Comparison of ENCODE assay signal across 18 cellular contexts in the genomic region with DNA sequence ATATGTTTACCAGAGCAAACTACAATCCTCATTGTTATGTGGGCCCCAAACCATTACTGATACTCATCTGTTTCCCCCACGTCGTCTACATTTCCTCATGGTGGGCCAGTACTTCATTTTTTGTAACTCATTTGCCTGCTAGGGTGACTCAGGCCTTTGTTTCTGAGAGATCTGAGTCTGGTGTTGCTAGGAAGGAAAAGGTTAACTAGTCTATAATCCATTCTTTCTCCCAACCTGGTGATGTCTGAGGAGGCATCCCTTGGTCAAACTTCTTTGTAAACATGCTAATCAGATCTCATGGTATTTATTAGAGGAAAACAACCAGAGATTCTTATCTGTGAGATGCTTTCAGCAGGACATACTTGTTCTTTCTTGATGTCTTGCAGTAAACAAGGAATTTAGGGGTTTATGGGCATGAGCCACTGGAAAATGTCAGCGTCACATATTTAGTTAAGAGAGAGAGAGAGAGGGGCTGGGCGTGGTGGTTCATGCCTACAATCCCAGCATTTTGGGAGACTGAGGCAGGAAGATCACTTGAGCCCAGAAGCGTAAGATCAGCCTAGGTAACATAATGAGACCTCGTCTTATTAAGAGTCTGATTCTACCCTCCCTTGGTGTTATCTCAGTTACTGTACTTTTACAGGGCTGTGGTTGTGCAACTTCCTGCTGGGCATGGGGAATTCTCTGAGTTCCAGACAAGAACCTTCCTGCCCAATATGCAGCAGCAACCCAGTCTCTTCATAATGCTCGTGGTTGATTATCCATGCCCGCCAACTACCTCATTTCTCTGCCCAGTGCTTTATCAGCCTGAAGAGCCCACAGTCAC. TPM values are rescaled to one million over a fixed set of nuclear protein-coding genes. Genes with fewer than 3 reads are reported as not detected.
A peak's percentile ranks its signal among the peaks of the same experiment; 100 is the strongest.
DNase-seq lines count a peak whose midpoint lies in the region; ATAC-seq, FAIRE-seq and TF ChIP-seq lines count a peak whose summit lies in the region.
"Had no signal": no experiment of that assay in that cellular context is flagged by ENCODE, and none has a peak within 500 bp of the region (broad histone marks: within the 10 kb centered on the region; RNA-seq: fewer than 3 reads in every experiment).

No MANE protein-coding gene starts in this region.

- H2AK5ac ChIP-seq in H1 (ENCODE audit: low read depth, low read length): 0 out of 2 replicates have a peak overlapping the region, but pooled peaks have one; percentile 49
- H2AK5ac ChIP-seq in mesendoderm (ENCODE audit: low read length): no peak overlapping the region

- H3K27ac ChIP-seq in C4-2B (peak overlapping the region; percentile 51; the same call in 1 of the 2 replicates), H1 (ENCODE audit: low read depth, low read length) (no peak overlapping the region), mesendoderm (ENCODE audit: low read depth, low read length) (peak overlapping the region; percentile 24), MM.1S (ENCODE audit: low read length) (no peak overlapping the region)
- H3K27ac ChIP-seq: neural progenitor cell had no signal

- no peaks in the 10 kb centered on the region for H3F3A ChIP-seq in MM.1S (ENCODE audit: insufficient read depth, low read length)

- peak overlapping the region; percentile 68; the same call in 1 of the 2 replicates for H2BK12ac ChIP-seq in H1 (ENCODE audit: low read depth, low read length)

- no peak for FAIRE-seq in H1 (lab: Jason Lieb, UNC)

- no peaks in the 10 kb centered on the region for H3K9me2 ChIP-seq in MM.1S (replicated peaks; ENCODE audit: insufficient read depth, low read length)

- H3K27me3 ChIP-seq in H1 (replicated peaks in 1 of 4; ENCODE audit: control insufficient read depth in 3 of 4, extremely low read depth in 1 of 4, insufficient read depth in 3 of 4, low read length in 3 of 4): no peaks in the 10 kb centered on the region
- no peaks in the 10 kb centered on the region for H3K27me3 ChIP-seq in mesendoderm (ENCODE audit: insufficient read depth, low read length, poor library complexity)
- no peaks in the 10 kb centered on the region for H3K27me3 ChIP-seq in MM.1S (replicated peaks; ENCODE audit: insufficient read depth, low read length)
- H3K27me3 ChIP-seq: left lung, neural progenitor cell had no signal

- no peak overlapping the region for H4K8ac ChIP-seq in H1 (ENCODE audit: extremely low read depth, insufficient read depth, low read length)
- no peak overlapping the region for H4K8ac ChIP-seq in mesendoderm (ENCODE audit: low read depth, low read length)

- TF ChIP-seq CTCF in C4-2B (conservative IDR thresholded peaks at IDR 0.05) (no peak), NB4 (IDR thresholded peaks at IDR 0.05; ENCODE audit: low read depth, low read length) (no peak), H1 (IDR thresholded peaks at IDR 0.05; ENCODE audit: control extremely low read depth in 1 of 3, insufficient read depth in 1 of 3, low read depth in 1 of 3, low read length in 3 of 3) (no peak), MM.1S (IDR thresholded peaks at IDR 0.05; ENCODE audit: low read length) (no peak)

- WGBS in H1 (ENCODE audit: extremely low coverage in 1 of 2, insufficient coverage in 1 of 2, insufficient read length in 1 of 2, insufficient replicate concordance in 2 of 2, low coverage in 1 of 2, low lambda C conversion rate in 2 of 2, missing lambda C conversion rate in 1 of 2), 2 experiments: 86% methylated on average over 8 of the region's 8 CpGs; no CpG with 5 or more reads in 1 of the 2 experiments
- WGBS in mesendoderm (ENCODE audit: extremely low coverage, insufficient coverage, low lambda C conversion rate): no CpG with 5 or more reads among the region's 8 CpGs

- no peak for TF ChIP-seq POLR2A in NB4 (IDR thresholded peaks at IDR 0.05; ENCODE audit: extremely low read depth, insufficient read length)
- TF ChIP-seq POLR2A in H1 (IDR thresholded peaks at IDR 0.05; ENCODE audit: control extremely low read depth in 1 of 2, low read depth in 2 of 2, low read length in 2 of 2): peak in 1 of 2 experiments; percentile 49; a peak in 1 of 3 replicates

- no peaks in the 10 kb centered on the region for H3K23me2 ChIP-seq in H1 (ENCODE audit: low read depth, low read length)

- no peaks in the 10 kb centered on the region for H4K20me1 ChIP-seq in H1 (replicated peaks in 1 of 2; ENCODE audit: control insufficient read depth in 1 of 2, insufficient read depth in 2 of 2, low read length in 2 of 2)
- H4K20me1 ChIP-seq in MM.1S (ENCODE audit: insufficient read depth, low read length): no peaks in the 10 kb centered on the region

- no peak for TF ChIP-seq RAD21 in H1 (IDR thresholded peaks at IDR 0.05 in 1 of 2, conservative IDR thresholded peaks at IDR 0.05 in 1 of 2; ENCODE audit: low read depth in 2 of 2, low read length in 2 of 2)

- no peak for TF ChIP-seq EP300 in H1 (IDR thresholded peaks at IDR 0.05; ENCODE audit: borderline replicate concordance in 1 of 2, low read depth in 2 of 2, low read length in 2 of 2)

- no peak overlapping the region for H3K56ac ChIP-seq in H1 (replicated peaks; ENCODE audit: insufficient read length, low read depth, low read length)
- peak overlapping the region; percentile 30 for H3K56ac ChIP-seq in mesendoderm (ENCODE audit: low read length)

- POLR2A ChIA-PET in H1 (lab: Charles Lee; ENCODE audit: partially characterized antibody): interaction anchor here (0.5 to 0.9 kb wide), 4 partner anchors 8 to 45 kb away, joined by 3 to 4 read pairs (median 4); no protein-coding TSS in a partner anchor

- H3K36me3 ChIP-seq in H1 (ENCODE audit: control insufficient read depth in 2 of 4, insufficient read depth in 4 of 4, low read length in 3 of 4) (no peaks in the 10 kb centered on the region), mesendoderm (ENCODE audit: control insufficient read depth, insufficient read depth, low read length) (no peaks in the 10 kb centered on the region), MM.1S (replicated peaks; ENCODE audit: insufficient read depth, low read length) (no peaks in the 10 kb centered on the region)
- H3K36me3 ChIP-seq: left lung, neural progenitor cell had no signal

- H3K79me2 ChIP-seq in H1 (ENCODE audit: control insufficient read depth in 1 of 2, insufficient read depth in 2 of 2, low read length in 2 of 2): no peaks in the 10 kb centered on the region
- no peaks in the 10 kb centered on the region for H3K79me2 ChIP-seq in mesendoderm (ENCODE audit: control insufficient read depth, insufficient read depth, low read length)
- H3K79me2 ChIP-seq in MM.1S (ENCODE audit: low read length): no peaks in the 10 kb centered on the region

- H2BK20ac ChIP-seq in H1 (ENCODE audit: low read length): peak overlapping the region; percentile 99; the same call in 1 of the 2 replicates

- H3K4me1 ChIP-seq in H1 (replicated peaks in 1 of 4; ENCODE audit: control insufficient read depth in 3 of 4, insufficient read depth in 4 of 4, low read length in 3 of 4) (no peaks in the 10 kb centered on the region; a peak in 1 of 7 replicates), mesendoderm (ENCODE audit: control insufficient read depth, low read depth, low read length) (peaks cover 6% of the 10 kb centered on the region), MM.1S (ENCODE audit: low read length) (no peaks in the 10 kb centered on the region)
- H3K4me1 ChIP-seq: left lung, neural progenitor cell had no signal

- H3K4ac ChIP-seq in H1 (replicated peaks; ENCODE audit: insufficient read length, low read depth, low read length): no peak overlapping the region
- H3K4ac ChIP-seq in mesendoderm (ENCODE audit: low read depth, low read length): peak overlapping the region; percentile 95

- H3K18ac ChIP-seq in H1 (ENCODE audit: extremely low read depth, low read length) (peak overlapping the region; percentile 39; the same call in 1 of the 2 replicates), mesendoderm (ENCODE audit: low read length) (peak overlapping the region; percentile 45)

- H4K5ac ChIP-seq in H1 (ENCODE audit: insufficient read length, low read depth, low read length) (no peak overlapping the region), mesendoderm (ENCODE audit: low read length) (no peak overlapping the region)

- DNase-seq in NB4 (ENCODE audit: low read depth) (peak; percentile 21), H1 (ENCODE audit: low read depth in 1 of 2, low spot score in 2 of 2) (no peak), mesendoderm (peak; percentile 82), Kasumi-1 (lab: John Stamatoyannopoulos, UW) (no peak), MM.1S (no peak), RPMI8226 (no peak)
- DNase-seq: activated CD4-positive, alpha-beta T cell treated with anti-CD3 and anti-CD28 coated beads, Interleukin-2, amount 10 ng/mL, durations not matched to agents 24 days and 14 days; activated T-cell treated with anti-CD3 and anti-CD28 coated beads, Interleukin-2, amount 50 U/mL, for 48 hours; erythroblast; left lung; NCI-H2107; SHP77 treated with DMSO at 0.1 percent for 48 hours; stimulated activated CD4-positive, alpha-beta T cell treated with anti-CD3 and anti-CD28 coated beads, Interleukin-4, amount 100 ng/mL, for 4 hours had no signal

- H3K79me1 ChIP-seq in H1 (ENCODE audit: low read depth, low read length): no peaks in the 10 kb centered on the region
- H3K79me1 ChIP-seq in mesendoderm (ENCODE audit: low read length): no peaks in the 10 kb centered on the region

- H3K4me3 ChIP-seq in NB4 (ENCODE audit: low read depth, low read length) (no peak overlapping the region), H1 (ENCODE audit: extremely low read depth in 1 of 4, insufficient read depth in 2 of 4, low read depth in 3 of 4, low read length in 4 of 4) (no peak overlapping the region), mesendoderm (ENCODE audit: low read length) (no peak overlapping the region), MM.1S (ENCODE audit: low read length) (no peak overlapping the region)
- H3K4me3 ChIP-seq: left lung, neural progenitor cell had no signal

- H2BK15ac ChIP-seq in H1 (ENCODE audit: low read length) (peak overlapping the region; percentile 61; the same call in 1 of the 2 replicates), mesendoderm (replicated peaks; ENCODE audit: low read depth) (no peak overlapping the region)

- peak overlapping the region; percentile 37; the same call in 1 of the 2 replicates for H2BK5ac ChIP-seq in H1 (ENCODE audit: low read depth, low read length)
- H2BK5ac ChIP-seq in mesendoderm (ENCODE audit: low read length): peak overlapping the region; percentile 51

- no peak overlapping the region for H3K23ac ChIP-seq in H1 (ENCODE audit: insufficient read length)
- H3K23ac ChIP-seq in mesendoderm (ENCODE audit: low read length): no peak overlapping the region

- ATAC-seq in HG02973 (IDR thresholded peaks at IDR 0.05; ENCODE audit: unreplicated experiment): no peak
- ATAC-seq: left lung, sciatic nerve had no signal

- H3K9ac ChIP-seq in H1 (replicated peaks in 1 of 4; ENCODE audit: extremely low read depth in 1 of 4, low read depth in 3 of 4, low read length in 3 of 4) (no peak overlapping the region), mesendoderm (ENCODE audit: low read length) (no peak overlapping the region), MM.1S (ENCODE audit: low read length) (no peak overlapping the region)
- H3K9ac ChIP-seq: neural progenitor cell had no signal

- no peak overlapping the region for H3K4me2 ChIP-seq in H1 (ENCODE audit: insufficient read depth in 1 of 2, low read depth in 2 of 2, low read length in 2 of 2)
- no peak overlapping the region for H3K4me2 ChIP-seq in mesendoderm (ENCODE audit: low read length)
- H3K4me2 ChIP-seq in MM.1S (ENCODE audit: low read depth, low read length): no peak overlapping the region
- H3K4me2 ChIP-seq: neural progenitor cell had no signal

- CTCF ChIA-PET in H1 (lab: Charles Lee; ENCODE audit: partially characterized antibody): no interaction called here

- H3K9me3 ChIP-seq in H1 (ENCODE audit: insufficient read depth in 2 of 2, low read depth in 1 of 2, low read length in 1 of 2) (no peaks in the 10 kb centered on the region), MM.1S (replicated peaks; ENCODE audit: insufficient read depth, low read length) (no peaks in the 10 kb centered on the region)
- H3K9me3 ChIP-seq: left lung had no signal

- H3K14ac ChIP-seq in H1 (ENCODE audit: insufficient read length): no peak overlapping the region

- H2BK120ac ChIP-seq in H1 (replicated peaks; ENCODE audit: low read depth, low read length) (peak overlapping the region; percentile 60), mesendoderm (ENCODE audit: low read depth, low read length) (no peak overlapping the region)

- H2AFZ ChIP-seq in H1 (ENCODE audit: low read length) (peak overlapping the region; percentile 86), MM.1S (ENCODE audit: low read length) (no peak overlapping the region)
- H2AFZ ChIP-seq: neural progenitor cell had no signal

- peak overlapping the region; percentile 52 for H4K91ac ChIP-seq in H1 (replicated peaks; ENCODE audit: insufficient read length, low read length)

RNA-seq across cellular contexts. Expression of gene DPRX, which starts 9.7 kb away (rescaled TPM):
- not detected in 2 replicates for total RNA-seq in H1 (2021; fragmentation: NEBNext Ultra II Directional; extraction: Animal tissue kit (Norgen Biotek cat#: 25700))
- not detected in 2 replicates for polyA plus RNA-seq in H1 (2011; rRNA removed)
- polyA plus RNA-seq in H1 (2011; cell fraction: cytosol; rRNA removed): not detected
- not detected for polyA plus RNA-seq in H1 (2011; cell fraction: nucleus; rRNA removed)
- not detected in 4 replicates for polyA plus RNA-seq in H1 (2012, experiment 1 of 2)
- not detected for polyA plus RNA-seq in H1 (2012, experiment 2 of 2)
- 0.10 TPM for polyA plus RNA-seq in H1 (2013, experiment 1 of 2)
- not detected for polyA plus RNA-seq in H1 (2013, experiment 2 of 2)
- polyA minus RNA-seq in H1 (2011; rRNA and poly(A)+ RNA removed): not detected in 2 replicates
- polyA minus RNA-seq in H1 (2011; cell fraction: cytosol; rRNA and poly(A)+ RNA removed): not detected
- not detected for polyA minus RNA-seq in H1 (2011; cell fraction: nucleus; rRNA and poly(A)+ RNA removed)
- not detected for polyA plus RNA-seq in mesendoderm (2013, experiment 1 of 2)
- 0.13 TPM for polyA plus RNA-seq in mesendoderm (2013, experiment 2 of 2)
- total RNA-seq: activated CD4-positive, alpha-beta T cell treated with anti-CD3 and anti-CD28 coated beads, Interleukin-2, amount 10 ng/mL, durations not matched to agents 24 days and 14 days; left lung; sciatic nerve; ureter had no signal

Comparison
In these comparisons a context has a peak if more than half of its experiments do, and no peak if none do; other contexts are left out.
1. H3K27ac ChIP-seq: peak in C4-2B (single experiment) and mesendoderm (single experiment); none in H1 (single experiment) and MM.1S (single experiment).
2. DNase-seq: peak in NB4 (single experiment) and mesendoderm (single experiment); none in H1 (0 of 2), Kasumi-1 (0 of 2), MM.1S (single experiment) and RPMI8226 (single experiment).